Comparison of ENCODE assay signal across 1 cellular context in the genomic region with DNA sequence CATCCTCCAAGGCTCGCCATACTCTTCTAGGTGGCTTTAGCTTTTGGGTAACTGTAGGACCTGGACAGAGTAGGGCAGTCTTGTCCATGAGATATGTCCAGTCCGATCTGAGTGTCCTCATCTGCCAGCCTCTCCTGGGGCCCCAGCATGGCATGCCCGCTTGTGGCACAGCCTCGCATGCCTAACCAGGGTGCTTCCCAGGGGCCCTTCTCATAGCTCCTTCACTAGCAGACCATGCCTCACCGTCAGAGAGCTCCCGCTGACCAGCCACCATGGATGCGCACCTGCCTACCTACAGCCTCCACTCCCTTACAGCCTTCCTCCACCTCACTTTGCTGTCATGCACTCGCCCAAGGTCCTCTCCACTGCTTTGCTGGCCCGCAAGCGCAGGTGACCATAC.
TF ChIP-seq lines count a peak whose summit lies in the region.

No MANE protein-coding gene starts in this region.

TF ChIP-seq in IMR-90, 13 proteins besides CTCF, POLR2A, EP300 and RAD21 (continued from another document):
- no peak for TF ChIP-seq NFE2L2 (IDR thresholded peaks at IDR 0.05; ENCODE audit: low read depth, low read length)
- TF ChIP-seq, protein P1, sequence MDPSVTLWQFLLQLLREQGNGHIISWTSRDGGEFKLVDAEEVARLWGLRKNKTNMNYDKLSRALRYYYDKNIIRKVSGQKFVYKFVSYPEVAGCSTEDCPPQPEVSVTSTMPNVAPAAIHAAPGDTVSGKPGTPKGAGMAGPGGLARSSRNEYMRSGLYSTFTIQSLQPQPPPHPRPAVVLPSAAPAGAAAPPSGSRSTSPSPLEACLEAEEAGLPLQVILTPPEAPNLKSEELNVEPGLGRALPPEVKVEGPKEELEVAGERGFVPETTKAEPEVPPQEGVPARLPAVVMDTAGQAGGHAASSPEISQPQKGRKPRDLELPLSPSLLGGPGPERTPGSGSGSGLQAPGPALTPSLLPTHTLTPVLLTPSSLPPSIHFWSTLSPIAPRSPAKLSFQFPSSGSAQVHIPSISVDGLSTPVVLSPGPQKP (IDR thresholded peaks at IDR 0.05; ENCODE audit: borderline replicate concordance, low read depth, low read length): no peak
